In the genomic region with DNA sequence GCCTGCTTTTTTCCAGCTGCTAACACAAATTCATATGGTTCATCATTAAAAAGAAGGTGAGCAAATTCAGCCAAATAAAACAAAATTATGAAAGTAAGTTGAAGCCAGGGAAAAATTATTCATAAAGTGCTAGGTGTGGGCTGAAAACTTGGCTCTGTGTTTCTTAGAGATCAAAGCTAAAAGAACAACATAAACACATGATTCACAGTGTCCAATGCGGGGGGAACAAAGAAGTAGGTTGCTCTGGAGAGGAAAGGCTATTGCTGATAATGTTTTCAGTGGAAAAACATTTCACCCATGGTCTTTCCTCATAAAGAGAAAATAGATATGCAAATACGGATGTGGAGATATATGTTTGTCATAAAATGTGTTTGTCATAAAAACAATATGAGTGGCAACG, we compare ENCODE assay signal across 22 cellular contexts.
DNase-seq lines count a peak whose midpoint lies in the region; ATAC-seq, FAIRE-seq and TF ChIP-seq lines count a peak whose summit lies in the region.
"Had no signal": no experiment of that assay in that cellular context is flagged by ENCODE, and none has a peak within 500 bp of the region (broad histone marks: within the 10 kb centered on the region; RNA-seq: fewer than 3 reads in every experiment).

No MANE protein-coding gene starts in this region.

- POLR2A ChIA-PET in endothelial cell of umbilical vein (lab: Charles Lee): interaction anchor here (0.6 kb wide), 1 partner anchor 414 kb away, joined by 3 read pairs; no protein-coding TSS in a partner anchor

- FAIRE-seq in endothelial cell of umbilical vein (lab: Jason Lieb, UNC): peak; percentile 75
- no peak for FAIRE-seq in D721Med (lab: Jason Lieb, UNC)
- FAIRE-seq: A549, G401.6 had no signal

- DNase-seq in M059J (ENCODE audit: low read depth) (peak; percentile 18), astrocyte of the cerebellum (ENCODE audit: low read depth) (peak; percentile 27), endothelial cell of umbilical vein (ENCODE audit: low read depth, low spot score) (peak; percentile 62), D721Med (ENCODE audit: insufficient read length, low spot score) (no peak), NCI-H1092 treated with DMSO at 0.1 percent for 48 hours (lab: John Stamatoyannopoulos, UW) (no peak), mucosa of descending colon (no peak)
- DNase-seq: AML-193; C1 segment of cervical spinal cord; CD4-positive, alpha-beta memory T cell; COR-L47; NCI-H1105; NCI-H1436 treated with DMSO at 0.1 percent for 48 hours; NCI-H1930; NCI-H446; NCI-H524 treated with DMSO at 0.1 percent for 48 hours; NCI-H82; Right ventricle myocardium superior; RPMI8226 had no signal

- no peaks in the 10 kb centered on the region for H3K27me3 ChIP-seq in endothelial cell of umbilical vein (ENCODE audit: control insufficient read depth in 2 of 2, insufficient read depth in 2 of 2, low read length in 2 of 2)
- H3K27me3 ChIP-seq: SJSA1 had no signal

- intact Hi-C loops in endothelial cell of umbilical vein (cut with micrococcal nuclease): no loop called here
- intact Hi-C loops in mucosa of descending colon (cut with DNase I, micrococcal nuclease): no loop called here

- no peak for TF ChIP-seq POLR2A in endothelial cell of umbilical vein (IDR thresholded peaks at IDR 0.05; ENCODE audit: low read depth, low read length)

- H3K27ac ChIP-seq in endothelial cell of umbilical vein (ENCODE audit: insufficient read depth, low read depth, low read length): no peak overlapping the region
- H3K27ac ChIP-seq: A549, SJSA1 had no signal

- no peaks in the 10 kb centered on the region for H3K79me2 ChIP-seq in endothelial cell of umbilical vein (ENCODE audit: control insufficient read depth, insufficient read depth, low read length)

- H3K4me1 ChIP-seq in endothelial cell of umbilical vein (ENCODE audit: control insufficient read depth, extremely low read depth, insufficient read depth, low read length) (no peaks in the 10 kb centered on the region), mucosa of descending colon (ENCODE audit: low read depth) (no peaks in the 10 kb centered on the region)
- H3K4me1 ChIP-seq: A549, SJSA1 had no signal

- no TSS peak for BruUV-seq in endothelial cell of umbilical vein (replicated peaks; lab: Mats Ljungman, UMichigan)

- no peak overlapping the region for H3K9ac ChIP-seq in endothelial cell of umbilical vein (replicated peaks; ENCODE audit: extremely low read depth, insufficient read depth, low read length)

- H2AFZ ChIP-seq in endothelial cell of umbilical vein (ENCODE audit: low read depth, low read length): no peak overlapping the region

- in situ Hi-C loops in astrocyte of the cerebellum (cut with HindIII; ENCODE audit: low sequenced_read_pairs): no loop called here

- H3K4me3 ChIP-seq in astrocyte of the cerebellum (ENCODE audit: low read depth, low read length) (no peak overlapping the region), endothelial cell of umbilical vein (replicated peaks in 1 of 3; ENCODE audit: insufficient read depth in 1 of 3, low read depth in 1 of 3, low read length in 3 of 3) (no peak overlapping the region), mucosa of descending colon (no peak overlapping the region)
- H3K4me3 ChIP-seq: A549, SJSA1 had no signal

- no peaks in the 10 kb centered on the region for H4K20me1 ChIP-seq in endothelial cell of umbilical vein (replicated peaks; ENCODE audit: control insufficient read depth, extremely low read depth, insufficient read depth, low read length)

- no peaks in the 10 kb centered on the region for H3K9me3 ChIP-seq in endothelial cell of umbilical vein (replicated peaks; ENCODE audit: control insufficient read depth, insufficient read depth, low read length)
- no peaks in the 10 kb centered on the region for H3K9me3 ChIP-seq in mucosa of descending colon
- H3K9me3 ChIP-seq: A549, SJSA1 had no signal

- TF ChIP-seq CTCF in astrocyte of the cerebellum (IDR thresholded peaks at IDR 0.05; ENCODE audit: low read depth, low read length, missing control alignments) (no peak), endothelial cell of umbilical vein (IDR thresholded peaks at IDR 0.05; ENCODE audit: extremely low read depth in 1 of 2, insufficient read depth in 1 of 2, low read depth in 1 of 2, low read length in 2 of 2) (no peak), D721Med (IDR thresholded peaks at IDR 0.05; ENCODE audit: insufficient read depth, missing control alignments) (no peak), mucosa of descending colon (IDR thresholded peaks at IDR 0.05) (no peak)

- H3K36me3 ChIP-seq in endothelial cell of umbilical vein (ENCODE audit: control insufficient read depth in 2 of 2, extremely low read depth in 1 of 2, insufficient read depth in 2 of 2, low read length in 2 of 2) (no peaks in the 10 kb centered on the region), mucosa of descending colon (ENCODE audit: low read depth) (no peaks in the 10 kb centered on the region)
- H3K36me3 ChIP-seq: SJSA1 had no signal

- no peak for ATAC-seq in mucosa of descending colon
- no peak for ATAC-seq in GM19455 (IDR thresholded peaks at IDR 0.05; ENCODE audit: unreplicated experiment)
- ATAC-seq: A549 had no signal

- CTCF ChIA-PET in endothelial cell of umbilical vein (lab: Charles Lee): interaction anchor here (0.6 to 1.6 kb wide), 2 partner anchors 9 to 16 kb away, joined by 4 to 6 read pairs; no protein-coding TSS in a partner anchor

- no peaks in the 10 kb centered on the region for H3K9me1 ChIP-seq in endothelial cell of umbilical vein (replicated peaks; ENCODE audit: control insufficient read depth, extremely low read depth, insufficient read depth, low read length)

- dilution Hi-C loops in endothelial cell of umbilical vein (cut with MboI; ENCODE audit: extremely low pct_ligation_motif_present, low sequenced_read_pairs): no loop called here

- H3K4me2 ChIP-seq in endothelial cell of umbilical vein (ENCODE audit: insufficient read depth, low read length): no peak overlapping the region
- H3K4me2 ChIP-seq: A549 had no signal

TF ChIP-seq in endothelial cell of umbilical vein, 7 proteins besides CTCF, POLR2A, EP300 and RAD21:
- TF ChIP-seq MAX (IDR thresholded peaks at IDR 0.05; ENCODE audit: insufficient read depth, insufficient read length) (no peak), GATA2 (IDR thresholded peaks at IDR 0.05; ENCODE audit: insufficient read depth, insufficient read length, low read depth, low read length) (no peak), EZH2 (IDR thresholded peaks at IDR 0.05; ENCODE audit: borderline replicate concordance, low read depth, low read length, severe bottlenecking) (no peak), FOS (IDR thresholded peaks at IDR 0.05; ENCODE audit: borderline replicate concordance, insufficient read depth, low read length) (no peak), MYC (IDR thresholded peaks at IDR 0.05; ENCODE audit: low read depth, low read length) (no peak), JUN (IDR thresholded peaks at IDR 0.05; ENCODE audit: borderline replicate concordance, insufficient read depth, insufficient read length, low read depth) (no peak), POLR2AphosphoS5 (IDR thresholded peaks at IDR 0.05; ENCODE audit: insufficient read depth, low read depth, low read length) (no peak)

Comparison
In these comparisons a context has a peak if more than half of its experiments do, and no peak if none do; other contexts are left out.
1. DNase-seq: peak in M059J (single experiment), astrocyte of the cerebellum (single experiment) and endothelial cell of umbilical vein (single experiment); none in D721Med (single experiment), NCI-H1092 treated with DMSO at 0.1 percent for 48 hours (single experiment) and mucosa of descending colon (0 of 3).